ENCODE assay signal across 1 cellular context in the genomic region with DNA sequence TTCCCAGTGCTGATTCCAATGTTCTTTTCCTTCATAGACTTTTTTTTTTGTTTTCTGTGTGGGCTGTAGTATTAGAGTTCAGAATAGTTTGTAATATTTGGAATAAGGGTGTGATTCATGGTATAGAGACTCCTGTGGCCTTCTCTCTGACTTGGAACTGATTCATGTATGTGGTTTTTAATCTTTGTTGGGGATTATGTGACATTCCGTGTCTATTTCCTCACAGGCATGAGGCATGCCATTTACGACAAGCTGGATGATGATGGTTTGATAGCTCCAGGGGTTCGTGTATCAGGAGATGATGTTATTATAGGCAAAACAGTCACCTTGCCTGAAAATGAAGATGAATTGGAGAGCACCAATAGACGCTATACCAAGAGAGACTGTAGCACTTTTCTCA.
TF ChIP-seq lines count a peak whose summit lies in the region.

No MANE protein-coding gene starts in this region.

TF ChIP-seq in K562, 482 proteins besides CTCF, POLR2A, EP300 and RAD21:
- TF ChIP-seq ZNF699 (CRISPR knock-in tag; IDR thresholded peaks at IDR 0.05; ENCODE audit: insufficient replicate concordance), result no peak
- TF ChIP-seq GABPA (tag; conservative IDR thresholded peaks at IDR 0.05; ENCODE audit: low read depth), result no peak
- TF ChIP-seq HLTF (IDR thresholded peaks at IDR 0.05), result no peak
- no peak for TF ChIP-seq ETV6 (IDR thresholded peaks at IDR 0.05; ENCODE audit: borderline replicate concordance in 1 of 2, low read depth in 2 of 2, low read length in 1 of 2)
- TF ChIP-seq ETV6 (CRISPR knock-in tag; IDR thresholded peaks at IDR 0.05; ENCODE audit: borderline replicate concordance), result no peak
- no peak for TF ChIP-seq PHF20 (IDR thresholded peaks at IDR 0.05; ENCODE audit: partially characterized antibody)
- no peak for TF ChIP-seq MEIS2 (IDR thresholded peaks at IDR 0.05; ENCODE audit: partially characterized antibody)
- TF ChIP-seq, protein P1, sequence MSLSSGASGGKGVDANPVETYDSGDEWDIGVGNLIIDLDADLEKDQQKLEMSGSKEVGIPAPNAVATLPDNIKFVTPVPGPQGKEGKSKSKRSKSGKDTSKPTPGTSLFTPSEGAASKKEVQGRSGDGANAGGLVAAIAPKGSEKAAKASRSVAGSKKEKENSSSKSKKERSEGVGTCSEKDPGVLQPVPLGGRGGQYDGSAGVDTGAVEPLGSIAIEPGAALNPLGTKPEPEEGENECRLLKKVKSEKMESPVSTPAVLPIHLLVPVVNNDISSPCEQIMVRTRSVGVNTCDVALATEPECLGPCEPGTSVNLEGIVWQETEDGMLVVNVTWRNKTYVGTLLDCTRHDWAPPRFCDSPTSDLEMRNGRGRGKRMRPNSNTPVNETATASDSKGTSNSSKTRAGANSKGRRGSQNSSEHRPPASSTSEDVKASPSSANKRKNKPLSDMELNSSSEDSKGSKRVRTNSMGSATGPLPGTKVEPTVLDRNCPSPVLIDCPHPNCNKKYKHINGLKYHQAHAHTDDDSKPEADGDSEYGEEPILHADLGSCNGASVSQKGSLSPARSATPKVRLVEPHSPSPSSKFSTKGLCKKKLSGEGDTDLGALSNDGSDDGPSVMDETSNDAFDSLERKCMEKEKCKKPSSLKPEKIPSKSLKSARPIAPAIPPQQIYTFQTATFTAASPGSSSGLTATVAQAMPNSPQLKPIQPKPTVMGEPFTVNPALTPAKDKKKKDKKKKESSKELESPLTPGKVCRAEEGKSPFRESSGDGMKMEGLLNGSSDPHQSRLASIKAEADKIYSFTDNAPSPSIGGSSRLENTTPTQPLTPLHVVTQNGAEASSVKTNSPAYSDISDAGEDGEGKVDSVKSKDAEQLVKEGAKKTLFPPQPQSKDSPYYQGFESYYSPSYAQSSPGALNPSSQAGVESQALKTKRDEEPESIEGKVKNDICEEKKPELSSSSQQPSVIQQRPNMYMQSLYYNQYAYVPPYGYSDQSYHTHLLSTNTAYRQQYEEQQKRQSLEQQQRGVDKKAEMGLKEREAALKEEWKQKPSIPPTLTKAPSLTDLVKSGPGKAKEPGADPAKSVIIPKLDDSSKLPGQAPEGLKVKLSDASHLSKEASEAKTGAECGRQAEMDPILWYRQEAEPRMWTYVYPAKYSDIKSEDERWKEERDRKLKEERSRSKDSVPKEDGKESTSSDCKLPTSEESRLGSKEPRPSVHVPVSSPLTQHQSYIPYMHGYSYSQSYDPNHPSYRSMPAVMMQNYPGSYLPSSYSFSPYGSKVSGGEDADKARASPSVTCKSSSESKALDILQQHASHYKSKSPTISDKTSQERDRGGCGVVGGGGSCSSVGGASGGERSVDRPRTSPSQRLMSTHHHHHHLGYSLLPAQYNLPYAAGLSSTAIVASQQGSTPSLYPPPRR (CRISPR knock-in tag; IDR thresholded peaks at IDR 0.05; ENCODE audit: borderline replicate concordance), result no peak
- TF ChIP-seq MTF1 (CRISPR knock-in tag; IDR thresholded peaks at IDR 0.05; ENCODE audit: borderline replicate concordance), result no peak
- no peak for TF ChIP-seq PURB (CRISPR knock-in tag; IDR thresholded peaks at IDR 0.05; ENCODE audit: low read depth)
TF ChIP-seq in K562: peak in this region for 0.
